ENCODE assay signal across 10 cellular contexts in genomic region chr7:37285701-37286475, GRCh38.
DNase-seq lines count a peak whose midpoint lies in the region; TF ChIP-seq lines count a peak whose summit lies in the region.
"Had no signal": no experiment of that assay in that cellular context is flagged by ENCODE, and none has a peak within 500 bp of the region (broad histone marks: within the 10 kb centered on the region; RNA-seq: fewer than 3 reads in every experiment).

No MANE protein-coding gene starts in this region.

- H3K27ac ChIP-seq in caudate nucleus (ENCODE audit: low read depth, low read length) = peak overlapping the region; percentile 97
- peak overlapping the region; percentile 73 for H3K27ac ChIP-seq in neutrophil

- no peaks in the 10 kb centered on the region for H3K36me3 ChIP-seq in neutrophil

- peak; percentile 91 for DNase-seq in NCI-H2107 treated with DMSO at 0.1 percent for 48 hours (lab: John Stamatoyannopoulos, UW; ENCODE audit: unreplicated experiment)
- no peak for DNase-seq in NCI-H2107 (lab: John Stamatoyannopoulos, UW)
- peak; percentile 84 for DNase-seq in NCI-H1105 treated with DMSO at 0.1 percent for 48 hours (lab: John Stamatoyannopoulos, UW)
- peak in 6 of 61 donors; percentile 10 to 33 (median 24) for DNase-seq in caudate nucleus (lab: John Stamatoyannopoulos, UW)
- DNase-seq in foreskin melanocyte = no peak
- DNase-seq in activated effector memory CD4-positive, alpha-beta T cell treated with Interleukin-2 at 50 U/mL for 16 hours = no peak
- DNase-seq in SK-N-DZ (ENCODE audit: low spot score) = no peak
- DNase-seq: NCI-H1092; stimulated activated CD8-positive, alpha-beta memory T cell treated with anti-CD3 and anti-CD28 coated beads, Interleukin-4, amount 100 ng/mL, for 48 hours had no signal

- H3K27me3 ChIP-seq in neutrophil = no peaks in the 10 kb centered on the region

- H3K9me3 ChIP-seq in neutrophil = no peaks in the 10 kb centered on the region

- H3K4me3 ChIP-seq in neutrophil (ENCODE audit: low read depth in 1 of 2, low read length in 1 of 2) = no peak overlapping the region

- H3K4me1 ChIP-seq in neutrophil (ENCODE audit: control insufficient read depth in 1 of 2, insufficient read depth in 1 of 2, low read depth in 1 of 2, low read length in 1 of 2) = peaks cover 60 to 62% of the 10 kb centered on the region in 2 experiments

- TF ChIP-seq CTCF in neutrophil (IDR thresholded peaks at IDR 0.05) = no peak

Comparison
In these comparisons a context has a peak if more than half of its experiments do, and no peak if none do; other contexts are left out.
1. DNase-seq: peak in NCI-H2107 treated with DMSO at 0.1 percent for 48 hours (single experiment) and NCI-H1105 treated with DMSO at 0.1 percent for 48 hours (single experiment); none in NCI-H2107 (single experiment), foreskin melanocyte (single experiment), activated effector memory CD4-positive, alpha-beta T cell treated with Interleukin-2 at 50 U/mL for 16 hours (single experiment) and SK-N-DZ (single experiment).